In genomic region chr22:49547751-49548239, GRCh38 we compare ENCODE assay signal across 1 cellular context.
TF ChIP-seq lines count a peak whose summit lies in the region.

No MANE protein-coding gene starts in this region.

TF ChIP-seq in H1, 55 proteins besides CTCF, POLR2A, EP300 and RAD21 (continued from another document):
- TF ChIP-seq FOSL1 (IDR thresholded peaks at IDR 0.05; ENCODE audit: insufficient read depth, low read depth, low read length) (no peak), RFX5 (IDR thresholded peaks at IDR 0.05; ENCODE audit: borderline replicate concordance, low read depth, low read length) (no peak), CTBP2 (IDR thresholded peaks at IDR 0.05; ENCODE audit: borderline replicate concordance, insufficient read depth, insufficient read length, low read length) (no peak), TAF7 (optimal IDR thresholded peaks at IDR 0.05; ENCODE audit: borderline replicate concordance, low read depth, low read length) (no peak), TAF1 (IDR thresholded peaks at IDR 0.05; ENCODE audit: low read depth, low read length) (no peak), RNF2 (IDR thresholded peaks at IDR 0.05; ENCODE audit: borderline replicate concordance, low read depth, low read length, missing control alignments, poor library complexity, severe bottlenecking) (no peak), EZH2 (IDR thresholded peaks at IDR 0.05; ENCODE audit: low read depth, low read length, severe bottlenecking) (no peak), SP4 (IDR thresholded peaks at IDR 0.05; ENCODE audit: low read length) (no peak), TCF12 (IDR thresholded peaks at IDR 0.05; ENCODE audit: low read depth, low read length) (no peak)
